In the genomic region with DNA sequence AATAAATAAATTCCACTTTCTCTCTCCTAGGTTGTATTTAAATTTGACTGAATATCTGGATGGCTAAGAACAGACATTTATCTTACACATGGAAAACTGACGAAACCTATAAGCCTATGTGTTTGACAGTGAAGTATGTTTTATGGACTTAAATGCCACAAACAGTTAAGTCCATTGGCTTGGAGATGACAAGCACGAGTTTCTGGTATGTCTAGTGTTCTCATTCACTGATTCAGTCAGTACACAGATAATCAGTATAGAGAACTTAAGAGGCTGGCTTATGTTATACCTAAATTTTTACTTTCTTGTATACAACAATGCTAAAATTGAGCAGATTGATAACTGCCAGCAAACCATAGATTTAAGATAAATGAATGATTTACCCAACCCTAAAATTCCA, we compare ENCODE assay signal across 27 cellular contexts.
"Had no signal": no experiment of that assay in that cellular context is flagged by ENCODE, and none has a peak within 500 bp of the region (broad histone marks: within the 10 kb centered on the region; RNA-seq: fewer than 3 reads in every experiment).

No MANE protein-coding gene starts in this region.

- H3K27me3 ChIP-seq: adrenal gland, breast epithelium, SJCRH30 had no signal

- H3K4me1 ChIP-seq: adrenal gland, breast epithelium, SJCRH30 had no signal

- H3K9ac ChIP-seq: KMS-11, SK-N-SH had no signal

- H3K27me3 Mint-ChIP-seq: activated CD8-positive, alpha-beta memory T cell treated with anti-CD3 and anti-CD28 coated beads, Interleukin-2, amount 10 ng/mL, durations not matched to agents 7 days and 5 days; activated naive CD8-positive, alpha-beta T cell; activated T-cell treated with anti-CD3 and anti-CD28 coated beads, Interleukin-2, amount 50 U/mL, for 24 hours; central memory CD8-positive, alpha-beta T cell had no signal

- H3K27ac ChIP-seq: adrenal gland, breast epithelium, KMS-11, SJCRH30 had no signal

- H3K27ac Mint-ChIP-seq: activated CD8-positive, alpha-beta memory T cell treated with anti-CD3 and anti-CD28 coated beads, Interleukin-2, amount 10 ng/mL, durations not matched to agents 7 days and 5 days; activated naive CD8-positive, alpha-beta T cell; activated T-helper 1 cell treated with anti-CD3 and anti-CD28 coated beads, Interleukin-12 subunit alpha, Interleukin-12 subunit beta, Interleukin-2, Interleukin-4 antibody, amounts not matched to agents 30 ng/mL and 10 ng/mL and 1 ng/mL, durations not matched to agents 14 hours and 24 hours and 36 hours; T-helper 2 cell treated with Interferon-gamma antibody and Interleukin-4, amounts not matched to agents 5 μg/mL and 100 μg/mL, for 36 hours had no signal

- H3K4me3 ChIP-seq: adrenal gland, breast epithelium, SJCRH30 had no signal

- H3K4me3 Mint-ChIP-seq: activated CD8-positive, alpha-beta memory T cell treated with anti-CD3 and anti-CD28 coated beads, Interleukin-2, amount 10 ng/mL, durations not matched to agents 7 days and 5 days; activated naive CD8-positive, alpha-beta T cell; activated T-cell treated with anti-CD3 and anti-CD28 coated beads, Interleukin-2, amount 50 U/mL, for 24 hours; activated T-helper 1 cell treated with anti-CD3 and anti-CD28 coated beads, Interleukin-12 subunit alpha, Interleukin-12 subunit beta, Interleukin-2, Interleukin-4 antibody, amounts not matched to agents 30 ng/mL and 10 ng/mL and 1 ng/mL, durations not matched to agents 14 hours and 24 hours and 36 hours; central memory CD8-positive, alpha-beta T cell; T-helper 2 cell treated with Interferon-gamma antibody and Interleukin-4, amounts not matched to agents 5 μg/mL and 100 μg/mL, for 36 hours had no signal

- ATAC-seq: activated CD4-positive, CD25-positive, alpha-beta regulatory T cell treated with anti-CD3 and anti-CD28 coated beads, Interleukin-2, amount 50 U/mL, for 24 hours; activated CD8-positive, alpha-beta memory T cell treated with anti-CD3 and anti-CD28 coated beads, Interleukin-2, amount 10 ng/mL, durations not matched to agents 7 days and 5 days had no signal

- H3K4me1 Mint-ChIP-seq: central memory CD8-positive, alpha-beta T cell had no signal

- H3K9me3 ChIP-seq: adrenal gland, breast epithelium, SJCRH30, SK-N-SH had no signal

- DNase-seq: activated CD4-positive, alpha-beta T cell treated with anti-CD3 and anti-CD28 coated beads for 4 hours; activated CD8-positive, alpha-beta memory T cell treated with anti-CD3 and anti-CD28 coated beads, Interleukin-2, amount 10 ng/mL, durations not matched to agents 7 days and 5 days; activated effector memory CD4-positive, alpha-beta T cell treated with Interleukin-2 at 50 U/mL for 16 hours; activated naive CD4-positive, alpha-beta T cell; activated T-cell treated with anti-CD3 and anti-CD28 coated beads, Interleukin-2, amount 50 U/mL, for 24 hours; adrenal gland; aorta; NCI-H1092; NCI-H1417; NCI-H1694; NCI-H2029; NCI-H2107; NCI-H2171 treated with DMSO at 0.1 percent for 48 hours; NCI-H345; NCI-H510A; NCI-H526 treated with DMSO at 0.1 percent for 48 hours; NCI-H82; SJCRH30; SK-N-SH; T-helper 1 cell had no signal

- H3K9me3 Mint-ChIP-seq: activated T-cell treated with anti-CD3 and anti-CD28 coated beads, Interleukin-2, amount 50 U/mL, for 24 hours; activated T-helper 1 cell treated with anti-CD3 and anti-CD28 coated beads, Interleukin-12 subunit alpha, Interleukin-12 subunit beta, Interleukin-2, Interleukin-4 antibody, amounts not matched to agents 30 ng/mL and 10 ng/mL and 1 ng/mL, durations not matched to agents 14 hours and 24 hours and 36 hours; central memory CD8-positive, alpha-beta T cell; T-helper 2 cell treated with Interferon-gamma antibody and Interleukin-4, amounts not matched to agents 5 μg/mL and 100 μg/mL, for 36 hours had no signal

- H3K36me3 ChIP-seq: breast epithelium had no signal
